25 cellular contexts compared by ENCODE assay signal in genomic region chr3:154901263-154901662, GRCh38.
"Had no signal": no experiment of that assay in that cellular context is flagged by ENCODE, and none has a peak within 500 bp of the region (broad histone marks: within the 10 kb centered on the region; RNA-seq: fewer than 3 reads in every experiment).

No MANE protein-coding gene starts in this region.

- H3K4me3 Mint-ChIP-seq: activated CD8-positive, alpha-beta memory T cell treated with anti-CD3 and anti-CD28 coated beads, Interleukin-2, amount 10 ng/mL, durations not matched to agents 7 days and 5 days; activated naive CD4-positive, alpha-beta T cell treated with anti-CD3 and anti-CD28 coated beads, Interleukin-2, amount 50 U/mL, for 24 hours; activated T-cell treated with anti-CD3 and anti-CD28 coated beads, Interleukin-2, amount 50 U/mL, for 24 hours; activated T-helper 1 cell treated with anti-CD3 and anti-CD28 coated beads, Interleukin-12 subunit alpha, Interleukin-12 subunit beta, Interleukin-2, Interleukin-4 antibody, amounts not matched to agents 30 ng/mL and 10 ng/mL and 1 ng/mL, durations not matched to agents 14 hours and 24 hours and 36 hours; brain; T-cell had no signal

- FAIRE-seq: RCC 7860 had no signal

- DNase-seq: activated CD4-positive, alpha-beta T cell treated with anti-CD3 and anti-CD28 coated beads for 48 hours; activated CD4-positive, alpha-beta T cell treated with anti-CD3 and anti-CD28 coated beads, Interleukin-2, amount 50 U/mL, for 4 hours; activated CD4-positive, CD25-positive, alpha-beta regulatory T cell treated with anti-CD3 and anti-CD28 coated beads, Interleukin-2, amount 50 U/mL, for 72 hours; activated CD8-positive, alpha-beta memory T cell treated with anti-CD3 and anti-CD28 coated beads, Interleukin-2, amount 10 ng/mL, durations not matched to agents 7 days and 5 days; activated effector memory CD4-positive, alpha-beta T cell treated with Interleukin-2 at 50 U/mL for 16 hours; activated naive CD4-positive, alpha-beta T cell; activated T-cell treated with anti-CD3 and anti-CD28 coated beads, Interleukin-2, amount 50 U/mL, for 24 hours; amygdala; Kasumi-1; KBM-7; NCI-H1105 treated with DMSO at 0.1 percent for 48 hours; NCI-H1436 treated with DMSO at 0.1 percent for 48 hours; NCI-H187; NCI-H2081; NCI-H510A treated with DMSO at 0.1 percent for 48 hours; NCI-H69; NK-92 treated with Interleukin-12 subunit alpha and Interleukin-12 subunit beta, amount 100 ng/mL, for 24 hours; PC-3; SHP77 treated with DMSO at 0.1 percent for 48 hours; T-cell; T-helper 2 cell had no signal

- H3K27me3 Mint-ChIP-seq: activated CD8-positive, alpha-beta memory T cell treated with anti-CD3 and anti-CD28 coated beads, Interleukin-2, amount 10 ng/mL, durations not matched to agents 7 days and 5 days; activated naive CD4-positive, alpha-beta T cell treated with anti-CD3 and anti-CD28 coated beads, Interleukin-2, amount 50 U/mL, for 24 hours; activated T-cell treated with anti-CD3 and anti-CD28 coated beads, Interleukin-2, amount 50 U/mL, for 24 hours; brain; T-cell had no signal

- H3K9me3 Mint-ChIP-seq: activated T-cell treated with anti-CD3 and anti-CD28 coated beads, Interleukin-2, amount 50 U/mL, for 24 hours; activated T-helper 1 cell treated with anti-CD3 and anti-CD28 coated beads, Interleukin-12 subunit alpha, Interleukin-12 subunit beta, Interleukin-2, Interleukin-4 antibody, amounts not matched to agents 30 ng/mL and 10 ng/mL and 1 ng/mL, durations not matched to agents 14 hours and 24 hours and 36 hours had no signal

- H3K4me1 Mint-ChIP-seq: activated CD8-positive, alpha-beta memory T cell treated with anti-CD3 and anti-CD28 coated beads, Interleukin-2, amount 10 ng/mL, durations not matched to agents 7 days and 5 days; activated naive CD4-positive, alpha-beta T cell treated with anti-CD3 and anti-CD28 coated beads, Interleukin-2, amount 50 U/mL, for 24 hours; brain; T-cell had no signal

- H3K36me3 Mint-ChIP-seq: activated CD8-positive, alpha-beta memory T cell treated with anti-CD3 and anti-CD28 coated beads, Interleukin-2, amount 10 ng/mL, durations not matched to agents 7 days and 5 days; activated naive CD4-positive, alpha-beta T cell treated with anti-CD3 and anti-CD28 coated beads, Interleukin-2, amount 50 U/mL, for 24 hours; brain; T-cell had no signal

- H3K27ac Mint-ChIP-seq: activated CD8-positive, alpha-beta memory T cell treated with anti-CD3 and anti-CD28 coated beads, Interleukin-2, amount 10 ng/mL, durations not matched to agents 7 days and 5 days; activated naive CD4-positive, alpha-beta T cell treated with anti-CD3 and anti-CD28 coated beads, Interleukin-2, amount 50 U/mL, for 24 hours; activated T-cell treated with anti-CD3 and anti-CD28 coated beads, Interleukin-2, amount 50 U/mL, for 24 hours; activated T-helper 1 cell treated with anti-CD3 and anti-CD28 coated beads, Interleukin-12 subunit alpha, Interleukin-12 subunit beta, Interleukin-2, Interleukin-4 antibody, amounts not matched to agents 30 ng/mL and 10 ng/mL and 1 ng/mL, durations not matched to agents 14 hours and 24 hours and 36 hours; brain; T-cell had no signal
